In the genomic region with DNA sequence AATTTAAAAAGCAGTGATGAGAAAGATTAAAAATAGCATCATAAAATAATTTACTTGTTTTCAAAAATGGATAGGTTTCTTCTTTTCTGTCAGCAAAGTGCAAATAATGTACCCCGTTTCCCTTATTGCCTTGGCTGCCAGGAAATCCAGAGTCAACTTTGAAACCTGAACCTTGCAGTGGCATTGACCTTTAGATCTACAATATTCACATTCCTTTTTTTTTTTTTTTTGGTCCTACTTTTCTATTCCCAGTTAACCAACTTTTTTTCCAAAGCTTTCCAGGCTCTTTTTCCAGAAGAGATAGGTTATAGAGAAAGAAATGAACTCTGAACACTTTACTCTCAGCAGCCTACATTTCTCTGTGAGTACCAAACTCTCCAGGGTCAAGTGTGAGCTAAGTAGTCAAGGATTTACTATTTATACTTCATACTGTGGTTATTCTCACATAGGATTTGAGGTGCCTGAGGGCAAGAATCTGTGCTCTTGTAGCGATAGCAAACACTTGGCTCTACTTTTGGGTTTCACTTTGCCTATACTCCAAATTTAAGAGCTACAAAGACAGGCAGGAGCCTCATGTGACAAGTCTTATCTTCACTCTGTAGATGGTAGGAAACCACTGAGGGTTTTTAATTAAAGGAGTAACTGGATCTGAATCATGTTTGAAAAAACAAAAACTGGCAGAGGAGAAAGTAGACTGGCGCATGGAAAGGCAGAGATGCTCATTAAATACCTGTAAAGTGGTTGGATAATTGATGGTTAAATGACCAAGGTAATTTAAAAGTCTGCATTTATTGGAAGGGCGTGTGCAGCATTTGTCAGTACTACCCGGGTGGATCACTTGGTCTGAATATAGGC, we compare ENCODE assay signal across 1 cellular context.
A peak's percentile ranks its signal among the peaks of the same experiment; 100 is the strongest.
TF ChIP-seq lines count a peak whose summit lies in the region.

No MANE protein-coding gene starts in this region.

TF ChIP-seq in HepG2, 621 proteins besides CTCF, POLR2A, EP300 and RAD21 (continued from another document and continues in another):
- TF ChIP-seq, protein P1, sequence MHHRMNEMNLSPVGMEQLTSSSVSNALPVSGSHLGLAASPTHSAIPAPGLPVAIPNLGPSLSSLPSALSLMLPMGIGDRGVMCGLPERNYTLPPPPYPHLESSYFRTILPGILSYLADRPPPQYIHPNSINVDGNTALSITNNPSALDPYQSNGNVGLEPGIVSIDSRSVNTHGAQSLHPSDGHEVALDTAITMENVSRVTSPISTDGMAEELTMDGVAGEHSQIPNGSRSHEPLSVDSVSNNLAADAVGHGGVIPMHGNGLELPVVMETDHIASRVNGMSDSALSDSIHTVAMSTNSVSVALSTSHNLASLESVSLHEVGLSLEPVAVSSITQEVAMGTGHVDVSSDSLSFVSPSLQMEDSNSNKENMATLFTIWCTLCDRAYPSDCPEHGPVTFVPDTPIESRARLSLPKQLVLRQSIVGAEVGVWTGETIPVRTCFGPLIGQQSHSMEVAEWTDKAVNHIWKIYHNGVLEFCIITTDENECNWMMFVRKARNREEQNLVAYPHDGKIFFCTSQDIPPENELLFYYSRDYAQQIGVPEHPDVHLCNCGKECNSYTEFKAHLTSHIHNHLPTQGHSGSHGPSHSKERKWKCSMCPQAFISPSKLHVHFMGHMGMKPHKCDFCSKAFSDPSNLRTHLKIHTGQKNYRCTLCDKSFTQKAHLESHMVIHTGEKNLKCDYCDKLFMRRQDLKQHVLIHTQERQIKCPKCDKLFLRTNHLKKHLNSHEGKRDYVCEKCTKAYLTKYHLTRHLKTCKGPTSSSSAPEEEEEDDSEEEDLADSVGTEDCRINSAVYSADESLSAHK (CRISPR knock-in tag; IDR thresholded peaks at IDR 0.05; ENCODE audit: borderline replicate concordance) = no peak
- TF ChIP-seq, protein P2, sequence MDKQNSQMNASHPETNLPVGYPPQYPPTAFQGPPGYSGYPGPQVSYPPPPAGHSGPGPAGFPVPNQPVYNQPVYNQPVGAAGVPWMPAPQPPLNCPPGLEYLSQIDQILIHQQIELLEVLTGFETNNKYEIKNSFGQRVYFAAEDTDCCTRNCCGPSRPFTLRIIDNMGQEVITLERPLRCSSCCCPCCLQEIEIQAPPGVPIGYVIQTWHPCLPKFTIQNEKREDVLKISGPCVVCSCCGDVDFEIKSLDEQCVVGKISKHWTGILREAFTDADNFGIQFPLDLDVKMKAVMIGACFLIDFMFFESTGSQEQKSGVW (CRISPR knock-in tag; IDR thresholded peaks at IDR 0.05; ENCODE audit: borderline replicate concordance) = no peak
- TF ChIP-seq, protein P3, sequence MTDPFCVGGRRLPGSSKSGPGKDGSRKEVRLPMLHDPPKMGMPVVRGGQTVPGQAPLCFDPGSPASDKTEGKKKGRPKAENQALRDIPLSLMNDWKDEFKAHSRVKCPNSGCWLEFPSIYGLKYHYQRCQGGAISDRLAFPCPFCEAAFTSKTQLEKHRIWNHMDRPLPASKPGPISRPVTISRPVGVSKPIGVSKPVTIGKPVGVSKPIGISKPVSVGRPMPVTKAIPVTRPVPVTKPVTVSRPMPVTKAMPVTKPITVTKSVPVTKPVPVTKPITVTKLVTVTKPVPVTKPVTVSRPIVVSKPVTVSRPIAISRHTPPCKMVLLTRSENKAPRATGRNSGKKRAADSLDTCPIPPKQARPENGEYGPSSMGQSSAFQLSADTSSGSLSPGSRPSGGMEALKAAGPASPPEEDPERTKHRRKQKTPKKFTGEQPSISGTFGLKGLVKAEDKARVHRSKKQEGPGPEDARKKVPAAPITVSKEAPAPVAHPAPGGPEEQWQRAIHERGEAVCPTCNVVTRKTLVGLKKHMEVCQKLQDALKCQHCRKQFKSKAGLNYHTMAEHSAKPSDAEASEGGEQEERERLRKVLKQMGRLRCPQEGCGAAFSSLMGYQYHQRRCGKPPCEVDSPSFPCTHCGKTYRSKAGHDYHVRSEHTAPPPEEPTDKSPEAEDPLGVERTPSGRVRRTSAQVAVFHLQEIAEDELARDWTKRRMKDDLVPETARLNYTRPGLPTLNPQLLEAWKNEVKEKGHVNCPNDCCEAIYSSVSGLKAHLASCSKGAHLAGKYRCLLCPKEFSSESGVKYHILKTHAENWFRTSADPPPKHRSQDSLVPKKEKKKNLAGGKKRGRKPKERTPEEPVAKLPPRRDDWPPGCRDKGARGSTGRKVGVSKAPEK (CRISPR knock-in tag; IDR thresholded peaks at IDR 0.05; ENCODE audit: borderline replicate concordance) = peak; percentile 44; the same call in 1 of the 2 replicates
- TF ChIP-seq, protein P4, sequence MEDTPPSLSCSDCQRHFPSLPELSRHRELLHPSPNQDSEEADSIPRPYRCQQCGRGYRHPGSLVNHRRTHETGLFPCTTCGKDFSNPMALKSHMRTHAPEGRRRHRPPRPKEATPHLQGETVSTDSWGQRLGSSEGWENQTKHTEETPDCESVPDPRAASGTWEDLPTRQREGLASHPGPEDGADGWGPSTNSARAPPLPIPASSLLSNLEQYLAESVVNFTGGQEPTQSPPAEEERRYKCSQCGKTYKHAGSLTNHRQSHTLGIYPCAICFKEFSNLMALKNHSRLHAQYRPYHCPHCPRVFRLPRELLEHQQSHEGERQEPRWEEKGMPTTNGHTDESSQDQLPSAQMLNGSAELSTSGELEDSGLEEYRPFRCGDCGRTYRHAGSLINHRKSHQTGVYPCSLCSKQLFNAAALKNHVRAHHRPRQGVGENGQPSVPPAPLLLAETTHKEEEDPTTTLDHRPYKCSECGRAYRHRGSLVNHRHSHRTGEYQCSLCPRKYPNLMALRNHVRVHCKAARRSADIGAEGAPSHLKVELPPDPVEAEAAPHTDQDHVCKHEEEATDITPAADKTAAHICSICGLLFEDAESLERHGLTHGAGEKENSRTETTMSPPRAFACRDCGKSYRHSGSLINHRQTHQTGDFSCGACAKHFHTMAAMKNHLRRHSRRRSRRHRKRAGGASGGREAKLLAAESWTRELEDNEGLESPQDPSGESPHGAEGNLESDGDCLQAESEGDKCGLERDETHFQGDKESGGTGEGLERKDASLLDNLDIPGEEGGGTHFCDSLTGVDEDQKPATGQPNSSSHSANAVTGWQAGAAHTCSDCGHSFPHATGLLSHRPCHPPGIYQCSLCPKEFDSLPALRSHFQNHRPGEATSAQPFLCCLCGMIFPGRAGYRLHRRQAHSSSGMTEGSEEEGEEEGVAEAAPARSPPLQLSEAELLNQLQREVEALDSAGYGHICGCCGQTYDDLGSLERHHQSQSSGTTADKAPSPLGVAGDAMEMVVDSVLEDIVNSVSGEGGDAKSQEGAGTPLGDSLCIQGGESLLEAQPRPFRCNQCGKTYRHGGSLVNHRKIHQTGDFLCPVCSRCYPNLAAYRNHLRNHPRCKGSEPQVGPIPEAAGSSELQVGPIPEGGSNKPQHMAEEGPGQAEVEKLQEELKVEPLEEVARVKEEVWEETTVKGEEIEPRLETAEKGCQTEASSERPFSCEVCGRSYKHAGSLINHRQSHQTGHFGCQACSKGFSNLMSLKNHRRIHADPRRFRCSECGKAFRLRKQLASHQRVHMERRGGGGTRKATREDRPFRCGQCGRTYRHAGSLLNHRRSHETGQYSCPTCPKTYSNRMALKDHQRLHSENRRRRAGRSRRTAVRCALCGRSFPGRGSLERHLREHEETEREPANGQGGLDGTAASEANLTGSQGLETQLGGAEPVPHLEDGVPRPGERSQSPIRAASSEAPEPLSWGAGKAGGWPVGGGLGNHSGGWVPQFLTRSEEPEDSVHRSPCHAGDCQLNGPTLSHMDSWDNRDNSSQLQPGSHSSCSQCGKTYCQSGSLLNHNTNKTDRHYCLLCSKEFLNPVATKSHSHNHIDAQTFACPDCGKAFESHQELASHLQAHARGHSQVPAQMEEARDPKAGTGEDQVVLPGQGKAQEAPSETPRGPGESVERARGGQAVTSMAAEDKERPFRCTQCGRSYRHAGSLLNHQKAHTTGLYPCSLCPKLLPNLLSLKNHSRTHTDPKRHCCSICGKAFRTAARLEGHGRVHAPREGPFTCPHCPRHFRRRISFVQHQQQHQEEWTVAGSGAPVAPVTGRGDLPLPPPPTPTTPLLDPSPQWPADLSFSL (CRISPR knock-in tag; IDR thresholded peaks at IDR 0.05) = no peak
- TF ChIP-seq, protein P5, sequence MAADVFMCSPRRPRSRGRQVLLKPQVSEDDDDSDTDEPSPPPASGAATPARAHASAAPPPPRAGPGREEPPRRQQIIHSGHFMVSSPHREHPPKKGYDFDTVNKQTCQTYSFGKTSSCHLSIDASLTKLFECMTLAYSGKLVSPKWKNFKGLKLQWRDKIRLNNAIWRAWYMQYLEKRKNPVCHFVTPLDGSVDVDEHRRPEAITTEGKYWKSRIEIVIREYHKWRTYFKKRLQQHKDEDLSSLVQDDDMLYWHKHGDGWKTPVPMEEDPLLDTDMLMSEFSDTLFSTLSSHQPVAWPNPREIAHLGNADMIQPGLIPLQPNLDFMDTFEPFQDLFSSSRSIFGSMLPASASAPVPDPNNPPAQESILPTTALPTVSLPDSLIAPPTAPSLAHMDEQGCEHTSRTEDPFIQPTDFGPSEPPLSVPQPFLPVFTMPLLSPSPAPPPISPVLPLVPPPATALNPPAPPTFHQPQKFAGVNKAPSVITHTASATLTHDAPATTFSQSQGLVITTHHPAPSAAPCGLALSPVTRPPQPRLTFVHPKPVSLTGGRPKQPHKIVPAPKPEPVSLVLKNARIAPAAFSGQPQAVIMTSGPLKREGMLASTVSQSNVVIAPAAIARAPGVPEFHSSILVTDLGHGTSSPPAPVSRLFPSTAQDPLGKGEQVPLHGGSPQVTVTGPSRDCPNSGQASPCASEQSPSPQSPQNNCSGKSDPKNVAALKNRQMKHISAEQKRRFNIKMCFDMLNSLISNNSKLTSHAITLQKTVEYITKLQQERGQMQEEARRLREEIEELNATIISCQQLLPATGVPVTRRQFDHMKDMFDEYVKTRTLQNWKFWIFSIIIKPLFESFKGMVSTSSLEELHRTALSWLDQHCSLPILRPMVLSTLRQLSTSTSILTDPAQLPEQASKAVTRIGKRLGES (CRISPR knock-in tag; IDR thresholded peaks at IDR 0.05; ENCODE audit: borderline replicate concordance) = 0 out of 2 replicates have a peak, but pooled peaks have one; percentile 55
- TF ChIP-seq TOE1 (CRISPR knock-in tag; IDR thresholded peaks at IDR 0.05) (no peak), FOXA1 (IDR thresholded peaks at IDR 0.05) (no peak), FOXA1 (CRISPR knock-in tag; IDR thresholded peaks at IDR 0.05) (peak; percentile 90), MBNL3 (CRISPR knock-in tag; conservative IDR thresholded peaks at IDR 0.05) (no peak), GABPB1 (CRISPR knock-in tag; IDR thresholded peaks at IDR 0.05) (no peak), SNRNP70 (IDR thresholded peaks at IDR 0.05; ENCODE audit: low read depth, low read length) (no peak), ZNF232 (CRISPR knock-in tag; IDR thresholded peaks at IDR 0.05; ENCODE audit: borderline replicate concordance) (0 out of 2 replicates have a peak, but pooled peaks have one; percentile 35), BRD4 (CRISPR knock-in tag; IDR thresholded peaks at IDR 0.05) (peak; percentile 51; the same call in 1 of the 2 replicates), ISL2 (CRISPR knock-in tag; IDR thresholded peaks at IDR 0.05) (peak; percentile 91), IRF2 (CRISPR knock-in tag; IDR thresholded peaks at IDR 0.05) (peak; percentile 68; the same call in 1 of the 2 replicates), NCOA2 (CRISPR knock-in tag; IDR thresholded peaks at IDR 0.05) (peak; percentile 99), NR2F1 (CRISPR knock-in tag; IDR thresholded peaks at IDR 0.05) (peak; percentile 75 to 88; a peak in 3 of 4 replicates)
- TF ChIP-seq, protein P6, sequence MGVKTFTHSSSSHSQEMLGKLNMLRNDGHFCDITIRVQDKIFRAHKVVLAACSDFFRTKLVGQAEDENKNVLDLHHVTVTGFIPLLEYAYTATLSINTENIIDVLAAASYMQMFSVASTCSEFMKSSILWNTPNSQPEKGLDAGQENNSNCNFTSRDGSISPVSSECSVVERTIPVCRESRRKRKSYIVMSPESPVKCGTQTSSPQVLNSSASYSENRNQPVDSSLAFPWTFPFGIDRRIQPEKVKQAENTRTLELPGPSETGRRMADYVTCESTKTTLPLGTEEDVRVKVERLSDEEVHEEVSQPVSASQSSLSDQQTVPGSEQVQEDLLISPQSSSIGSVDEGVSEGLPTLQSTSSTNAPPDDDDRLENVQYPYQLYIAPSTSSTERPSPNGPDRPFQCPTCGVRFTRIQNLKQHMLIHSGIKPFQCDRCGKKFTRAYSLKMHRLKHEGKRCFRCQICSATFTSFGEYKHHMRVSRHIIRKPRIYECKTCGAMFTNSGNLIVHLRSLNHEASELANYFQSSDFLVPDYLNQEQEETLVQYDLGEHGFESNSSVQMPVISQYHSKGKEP (CRISPR knock-in tag; IDR thresholded peaks at IDR 0.05) = 0 out of 2 replicates have a peak, but pooled peaks have one; percentile 15
- TF ChIP-seq, protein P7, sequence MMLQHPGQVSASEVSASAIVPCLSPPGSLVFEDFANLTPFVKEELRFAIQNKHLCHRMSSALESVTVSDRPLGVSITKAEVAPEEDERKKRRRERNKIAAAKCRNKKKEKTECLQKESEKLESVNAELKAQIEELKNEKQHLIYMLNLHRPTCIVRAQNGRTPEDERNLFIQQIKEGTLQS (CRISPR knock-in tag; IDR thresholded peaks at IDR 0.05) = no peak
- TF ChIP-seq, protein P8, sequence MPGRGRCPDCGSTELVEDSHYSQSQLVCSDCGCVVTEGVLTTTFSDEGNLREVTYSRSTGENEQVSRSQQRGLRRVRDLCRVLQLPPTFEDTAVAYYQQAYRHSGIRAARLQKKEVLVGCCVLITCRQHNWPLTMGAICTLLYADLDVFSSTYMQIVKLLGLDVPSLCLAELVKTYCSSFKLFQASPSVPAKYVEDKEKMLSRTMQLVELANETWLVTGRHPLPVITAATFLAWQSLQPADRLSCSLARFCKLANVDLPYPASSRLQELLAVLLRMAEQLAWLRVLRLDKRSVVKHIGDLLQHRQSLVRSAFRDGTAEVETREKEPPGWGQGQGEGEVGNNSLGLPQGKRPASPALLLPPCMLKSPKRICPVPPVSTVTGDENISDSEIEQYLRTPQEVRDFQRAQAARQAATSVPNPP (CRISPR knock-in tag; IDR thresholded peaks at IDR 0.05) = no peak
- TF ChIP-seq, protein P9, sequence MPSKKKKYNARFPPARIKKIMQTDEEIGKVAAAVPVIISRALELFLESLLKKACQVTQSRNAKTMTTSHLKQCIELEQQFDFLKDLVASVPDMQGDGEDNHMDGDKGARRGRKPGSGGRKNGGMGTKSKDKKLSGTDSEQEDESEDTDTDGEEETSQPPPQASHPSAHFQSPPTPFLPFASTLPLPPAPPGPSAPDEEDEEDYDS (CRISPR knock-in tag; IDR thresholded peaks at IDR 0.05) = no peak
